Comparison of ENCODE assay signal across 18 cellular contexts in the genomic region with DNA sequence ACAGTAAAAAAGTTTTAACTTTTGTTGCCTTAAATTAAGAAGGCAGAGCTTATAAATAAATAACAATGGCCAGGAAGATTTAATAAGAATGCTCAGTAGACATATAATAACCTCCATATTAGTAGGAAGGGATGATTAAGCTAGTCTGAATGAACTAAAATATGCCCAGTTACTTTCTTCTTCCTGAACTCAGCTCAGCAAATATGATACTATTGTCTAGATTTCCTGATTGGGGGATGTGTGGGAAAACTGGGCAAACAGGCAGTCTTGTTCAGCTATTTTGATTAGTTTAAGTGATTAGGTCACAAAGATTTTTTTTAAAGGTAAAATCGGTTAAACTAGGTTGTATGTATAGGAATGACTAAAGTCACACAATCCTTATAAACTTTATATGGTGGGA.
DNase-seq lines count a peak whose midpoint lies in the region; ATAC-seq and TF ChIP-seq lines count a peak whose summit lies in the region.
"Had no signal": no experiment of that assay in that cellular context is flagged by ENCODE, and none has a peak within 500 bp of the region (broad histone marks: within the 10 kb centered on the region; RNA-seq: fewer than 3 reads in every experiment).

No MANE protein-coding gene starts in this region.

- DNase-seq in M059J (ENCODE audit: low read depth) (peak; percentile 57), brain microvascular endothelial cell (peak; percentile 38), iris pigment epithelial cell (ENCODE audit: low read depth) (peak; percentile 42), GM23338 (ENCODE audit: low spot score) (no peak), NCI-H1694 (lab: John Stamatoyannopoulos, UW) (no peak)
- DNase-seq in effector CD8-positive, alpha-beta T cell (lab: John Stamatoyannopoulos, UW): no peak
- no peak for DNase-seq in stimulated activated CD4-positive, alpha-beta T cell treated with anti-CD3 and anti-CD28 coated beads, Interleukin-15, amount 100 ng/mL, for 24 hours
- DNase-seq: DMS79 treated with DMSO at 0.1 percent for 48 hours, GDM1, GOT3, NCI-H1417 treated with DMSO at 0.1 percent for 48 hours, NCI-H1930, NCI-H226, NCI-H524 treated with DMSO at 0.1 percent for 48 hours, SJCRH30 had no signal

- H3K27me3 Mint-ChIP-seq in GM23338 (ENCODE audit: insufficient read depth, low read depth, poor library complexity): no peaks in the 10 kb centered on the region

- H3K4me3 ChIP-seq in ACC112 (ENCODE audit: low read depth, low read length) (no peak overlapping the region), brain microvascular endothelial cell (ENCODE audit: low read depth, low read length) (no peak overlapping the region), GM23338 (no peak overlapping the region)
- H3K4me3 ChIP-seq: SJCRH30 had no signal

- H3K36me3 ChIP-seq in ACC112 (ENCODE audit: insufficient read depth, low read length) (no peaks in the 10 kb centered on the region), brain microvascular endothelial cell (replicated peaks) (no peaks in the 10 kb centered on the region), GM23338 (ENCODE audit: insufficient read depth) (no peaks in the 10 kb centered on the region)
- H3K36me3 ChIP-seq: SJCRH30 had no signal

- in situ Hi-C loops in brain microvascular endothelial cell (cut with HindIII; ENCODE audit: low pct_ligation_motif_present, low sequenced_read_pairs): loop anchor here (25.0 kb wide), 1 partner anchor 369 kb away; no protein-coding TSS in a partner anchor

- H3K79me2 ChIP-seq in ACC112 (ENCODE audit: control insufficient read depth, insufficient read depth, low read length, unreplicated experiment): no peaks in the 10 kb centered on the region
- H3K79me2 ChIP-seq in GM23338 (replicated peaks; ENCODE audit: insufficient read depth): no peaks in the 10 kb centered on the region

- H3K27ac ChIP-seq in ACC112 (ENCODE audit: low read depth, low read length) (peak overlapping the region; percentile 51), brain microvascular endothelial cell (peak overlapping the region; percentile 61), GM23338 (ENCODE audit: low read depth) (no peak overlapping the region)
- H3K27ac ChIP-seq: 22Rv1, SJCRH30 had no signal

- H3K27me3 ChIP-seq in ACC112 (ENCODE audit: insufficient read depth, low read length) (no peaks in the 10 kb centered on the region), brain microvascular endothelial cell (replicated peaks) (no peaks in the 10 kb centered on the region), GM23338 (ENCODE audit: insufficient read depth) (no peaks in the 10 kb centered on the region)
- H3K27me3 ChIP-seq: SJCRH30 had no signal

- H3K4me1 Mint-ChIP-seq in GM23338: peaks cover 13% of the 10 kb centered on the region

- no peak overlapping the region for H3K4me3 Mint-ChIP-seq in GM23338
- H3K4me3 Mint-ChIP-seq: CD14-positive monocyte had no signal

- H3K9me2 ChIP-seq in GM23338 (ENCODE audit: insufficient read depth): no peaks in the 10 kb centered on the region

- no peak overlapping the region for H2AFZ ChIP-seq in ACC112 (ENCODE audit: low read length, unreplicated experiment)
- no peak overlapping the region for H2AFZ ChIP-seq in GM23338

- no peak overlapping the region for H3K4me2 ChIP-seq in GM23338

- no peaks in the 10 kb centered on the region for H4K20me1 ChIP-seq in GM23338 (replicated peaks; ENCODE audit: insufficient read depth)

- no peaks in the 10 kb centered on the region for H3F3A ChIP-seq in GM23338 (replicated peaks; ENCODE audit: low read depth)

- no peaks in the 10 kb centered on the region for H3K9me3 Mint-ChIP-seq in GM23338

- ATAC-seq in GM23338: no peak

- H3K4me1 ChIP-seq in ACC112 (ENCODE audit: control insufficient read depth, insufficient read depth, low read length, unreplicated experiment) (peaks cover 38% of the 10 kb centered on the region), GM23338 (ENCODE audit: insufficient read depth) (no peaks in the 10 kb centered on the region)

- no peak overlapping the region for H3K27ac Mint-ChIP-seq in GM23338
- H3K27ac Mint-ChIP-seq: CD14-positive monocyte had no signal

- TF ChIP-seq CTCF in brain microvascular endothelial cell (IDR thresholded peaks at IDR 0.05; ENCODE audit: low read depth, low read length, missing control alignments) (no peak), GM23338 (conservative IDR thresholded peaks at IDR 0.05; ENCODE audit: low read depth in 2 of 2) (no peak)

- H3K36me3 Mint-ChIP-seq in GM23338 (ENCODE audit: low read depth): no peaks in the 10 kb centered on the region; the same call in 2 of the 3 replicates

TF ChIP-seq in GM23338, 12 proteins besides CTCF, POLR2A, EP300 and RAD21:
- TF ChIP-seq POLR2AphosphoS5 (IDR thresholded peaks at IDR 0.05; ENCODE audit: low read depth): no peak

Comparison
In these comparisons a context has a peak if more than half of its experiments do, and no peak if none do; other contexts are left out.
1. DNase-seq: peak in M059J (single experiment), brain microvascular endothelial cell (single experiment) and iris pigment epithelial cell (single experiment); none in GM23338 (single experiment), effector CD8-positive, alpha-beta T cell (single experiment), NCI-H1694 (single experiment) and stimulated activated CD4-positive, alpha-beta T cell treated with anti-CD3 and anti-CD28 coated beads, Interleukin-15, amount 100 ng/mL, for 24 hours (single experiment).